ENCODE assay signal across 21 cellular contexts in the genomic region with DNA sequence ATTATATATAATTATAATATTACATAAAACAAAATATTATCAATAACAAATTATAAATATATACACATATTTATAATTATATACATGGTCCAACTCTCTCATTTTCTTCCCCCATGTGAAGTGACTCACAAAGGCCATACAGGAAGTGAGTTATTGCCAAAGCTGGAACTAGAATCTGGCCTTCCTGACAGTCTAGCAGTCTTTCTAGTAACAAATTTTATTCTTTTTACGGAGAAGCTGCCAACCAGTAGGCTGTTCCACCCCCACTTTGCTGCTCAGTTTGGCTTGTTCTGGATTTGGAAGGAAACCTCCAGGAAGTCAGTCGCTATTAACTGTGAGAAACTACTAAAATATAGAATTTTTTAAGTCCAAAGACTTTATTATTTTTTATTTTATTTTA.
DNase-seq lines count a peak whose midpoint lies in the region; ATAC-seq, FAIRE-seq and TF ChIP-seq lines count a peak whose summit lies in the region.
"Had no signal": no experiment of that assay in that cellular context is flagged by ENCODE, and none has a peak within 500 bp of the region (broad histone marks: within the 10 kb centered on the region; RNA-seq: fewer than 3 reads in every experiment).

No MANE protein-coding gene starts in this region.

- peak; percentile 10 for FAIRE-seq in frontal cortex (lab: Jason Lieb, UNC)
- FAIRE-seq: A549, urothelium cell line had no signal

- TF ChIP-seq CTCF in heart left ventricle (IDR thresholded peaks at IDR 0.05) (no peak), tibial nerve (IDR thresholded peaks at IDR 0.05) (no peak)

- no peak overlapping the region for H3K4me3 Mint-ChIP-seq in effector memory CD8-positive, alpha-beta T cell
- H3K4me3 Mint-ChIP-seq: activated B cell treated with CpG ODN at 0.5 μM for 24 hours; central memory CD8-positive, alpha-beta T cell; neural crest cell; stimulated activated effector memory CD8-positive, alpha-beta T cell treated with anti-CD3 and anti-CD28 coated beads, Interleukin-12 subunit alpha, Interleukin-12 subunit beta, amount 100 ng/mL, for 72 hours had no signal

- H3K27me3 Mint-ChIP-seq in effector memory CD8-positive, alpha-beta T cell: peaks cover 0 to 6% of the 10 kb centered on the region in 2 donors
- H3K27me3 Mint-ChIP-seq: activated B cell treated with CpG ODN at 0.5 μM for 24 hours had no signal

- H3K36me3 ChIP-seq in heart left ventricle (peaks cover 0 to 9% (median 0%) of the 10 kb centered on the region in 9 donors), tibial nerve (peaks cover 0 to 21% (median 0%) of the 10 kb centered on the region in 3 donors)

- peaks cover 3% of the 10 kb centered on the region for H3K36me3 Mint-ChIP-seq in effector memory CD8-positive, alpha-beta T cell (ENCODE audit: insufficient read depth)
- H3K36me3 Mint-ChIP-seq: stimulated activated effector memory CD8-positive, alpha-beta T cell treated with anti-CD3 and anti-CD28 coated beads, Interleukin-12 subunit alpha, Interleukin-12 subunit beta, amount 100 ng/mL, for 72 hours had no signal

- H3K27ac Mint-ChIP-seq in effector memory CD8-positive, alpha-beta T cell: no peak overlapping the region
- H3K27ac Mint-ChIP-seq: activated B cell treated with CpG ODN at 0.5 μM for 24 hours; stimulated activated effector memory CD8-positive, alpha-beta T cell treated with anti-CD3 and anti-CD28 coated beads, Interleukin-12 subunit alpha, Interleukin-12 subunit beta, amount 100 ng/mL, for 72 hours had no signal

- TF ChIP-seq EP300 in tibial nerve (IDR thresholded peaks at IDR 0.05): no peak

- TF ChIP-seq POLR2A in heart left ventricle (IDR thresholded peaks at IDR 0.05) (no peak), tibial nerve (IDR thresholded peaks at IDR 0.05) (no peak)

- DNase-seq in heart left ventricle: peak in 1 of 5 donors; percentile 12
- no peak for DNase-seq in cardiac septum (ENCODE audit: low spot score)
- peak; percentile 41 for DNase-seq in amniotic epithelial cell (ENCODE audit: low read depth)
- no peak for DNase-seq in frontal cortex (ENCODE audit: low spot score in 2 of 2)
- no peak for DNase-seq in tibial nerve (ENCODE audit: low spot score in 2 of 2)
- DNase-seq in effector memory CD8-positive, alpha-beta T cell: no peak
- no peak for DNase-seq in H4 (ENCODE audit: low spot score)
- DNase-seq: activated B cell treated with CpG ODN at 0.5 μM for 24 hours; activated naive CD4-positive, alpha-beta T cell treated with Interleukin-2 at 50 U/mL for 16 hours; NCI-H1694; NCI-H510A; PC-9; stimulated activated CD4-positive, alpha-beta T cell treated with anti-CD3 and anti-CD28 coated beads, Interleukin-4, amount 100 ng/mL, for 4 hours had no signal

- H3K9me3 ChIP-seq in heart left ventricle: no peaks in the 10 kb centered on the region
- H3K9me3 ChIP-seq in tibial nerve: no peaks in the 10 kb centered on the region
- H3K9me3 ChIP-seq: A549, HAP-1 had no signal

- intact Hi-C loops in heart left ventricle (cut with DNase I): no loop called here
- intact Hi-C loops in cardiac septum (cut with DNase I): no loop called here

- no peaks in the 10 kb centered on the region for H3K4me1 Mint-ChIP-seq in effector memory CD8-positive, alpha-beta T cell (ENCODE audit: low read depth in 2 of 2)
- H3K4me1 Mint-ChIP-seq: activated B cell treated with CpG ODN at 0.5 μM for 24 hours; central memory CD8-positive, alpha-beta T cell had no signal

- 49 to 68% (median 57%) methylated on average over 2 of the region's 2 CpGs for WGBS in heart left ventricle, 4 donors
- WGBS in tibial nerve, 2 donors: 42 to 64% methylated on average over 2 of the region's 2 CpGs

- H3K4me1 ChIP-seq in heart left ventricle (peaks cover 0 to 21% (median 2%) of the 10 kb centered on the region in 12 donors), tibial nerve (peaks cover 0 to 71% (median 16%) of the 10 kb centered on the region in 4 donors)

- H3K27me3 ChIP-seq in heart left ventricle (no peaks in the 10 kb centered on the region), tibial nerve (no peaks in the 10 kb centered on the region)

- H3K4me3 ChIP-seq in heart left ventricle (no peak overlapping the region), tibial nerve (no peak overlapping the region)
- H3K4me3 ChIP-seq: A549, HAP-1, lung, PC-9 had no signal

- H3K27ac ChIP-seq in heart left ventricle (peak overlapping the region in 5 of 12 donors; percentile 41 to 57 (median 46)), tibial nerve (peak overlapping the region in 3 of 4 donors; percentile 40 to 82 (median 81))
- H3K27ac ChIP-seq: A549, PC-9 had no signal

- no peaks in the 10 kb centered on the region for H3K9me3 Mint-ChIP-seq in effector memory CD8-positive, alpha-beta T cell
- H3K9me3 Mint-ChIP-seq: activated B cell treated with CpG ODN at 0.5 μM for 24 hours; central memory CD8-positive, alpha-beta T cell; stimulated activated effector memory CD8-positive, alpha-beta T cell treated with anti-CD3 and anti-CD28 coated beads, Interleukin-12 subunit alpha, Interleukin-12 subunit beta, amount 100 ng/mL, for 72 hours had no signal

- ATAC-seq in heart left ventricle (peak in 3 of 4 donors; percentile 44 to 66 (median 49)), HG02678 (IDR thresholded peaks at IDR 0.05; ENCODE audit: unreplicated experiment) (no peak)
- no peak for ATAC-seq in effector memory CD8-positive, alpha-beta T cell (replicated peaks)
- ATAC-seq: A549; stimulated activated effector memory CD8-positive, alpha-beta T cell treated with anti-CD3 and anti-CD28 coated beads, Interleukin-12 subunit alpha, Interleukin-12 subunit beta, amount 100 ng/mL, for 72 hours had no signal

Comparison
In these comparisons a context has a peak if more than half of its experiments do, and no peak if none do; other contexts are left out.
1. ATAC-seq: peak in heart left ventricle (3 of 4); none in effector memory CD8-positive, alpha-beta T cell (single experiment) and HG02678 (single experiment).